Comparison of ENCODE assay signal across 18 cellular contexts in genomic region chr20:48999890-49000870, GRCh38. TPM values are rescaled to one million over a fixed set of nuclear protein-coding genes. Genes with fewer than 3 reads are reported as not detected.
DNase-seq lines count a peak whose midpoint lies in the region; ATAC-seq, FAIRE-seq and TF ChIP-seq lines count a peak whose summit lies in the region.
"Had no signal": no experiment of that assay in that cellular context is flagged by ENCODE, and none has a peak within 500 bp of the region (broad histone marks: within the 10 kb centered on the region; RNA-seq: fewer than 3 reads in every experiment).

No MANE protein-coding gene starts in this region.

- H3K27ac ChIP-seq in HepG2 (ENCODE audit: extremely low read length, insufficient read depth, low read length) (peak overlapping the region; percentile 3), brain microvascular endothelial cell (no peak overlapping the region)
- H3K27ac ChIP-seq: KMS-11, neutrophil had no signal

- H2AFZ ChIP-seq in HepG2 (ENCODE audit: low read length): no peak overlapping the region

- H3K4me1 ChIP-seq in HepG2 (ENCODE audit: insufficient read depth, low read length): peaks cover 11% of the 10 kb centered on the region
- H3K4me1 ChIP-seq: Caco-2 had no signal

- WGBS in HepG2 (ENCODE audit: low lambda C conversion rate): 58% methylated on average over 3 of the region's 3 CpGs

- DNase-seq in COLO829 (ENCODE audit: low spot score) (peak; percentile 55), NCI-H1930 (lab: John Stamatoyannopoulos, UW) (peak; percentile 27 to 51), chondrocyte (ENCODE audit: low spot score) (no peak), HepG2 (ENCODE audit: low spot score) (peak; percentile 52), 8988T (no peak), SKM-1 treated with dmso at 0.1 percent for 144 hours (lab: John Stamatoyannopoulos, UW; ENCODE audit: unreplicated experiment) (no peak), brain microvascular endothelial cell (no peak), mesenteric fat pad (ENCODE audit: low spot score) (no peak)
- DNase-seq: activated CD4-positive, alpha-beta T cell treated with anti-CD3 and anti-CD28 coated beads, Interleukin-2, amount 50 U/mL, for 4 hours; activated naive CD8-positive, alpha-beta T cell treated with anti-CD3 and anti-CD28 coated beads, Interleukin-2, amount 50 U/mL, for 24 hours; Caco-2; kidney; NCI-H1436 treated with DMSO at 0.1 percent for 48 hours; NCI-H510A treated with DMSO at 0.1 percent for 48 hours; right cardiac atrium had no signal

- no peak overlapping the region for H3K4me3 ChIP-seq in HepG2 (replicated peaks in 1 of 3; ENCODE audit: insufficient read depth in 1 of 3, low read depth in 2 of 3, low read length in 3 of 3)
- no peak overlapping the region for H3K4me3 ChIP-seq in brain microvascular endothelial cell (ENCODE audit: low read depth, low read length)

- ATAC-seq in HepG2: peak; percentile 47
- ATAC-seq: activated naive CD8-positive, alpha-beta T cell treated with anti-CD3 and anti-CD28 coated beads, Interleukin-2, amount 50 U/mL, for 24 hours; Panc1; right cardiac atrium had no signal

- H3K4me2 ChIP-seq in HepG2 (ENCODE audit: low read depth, low read length): no peak overlapping the region
- H3K4me2 ChIP-seq: KMS-11 had no signal

- H3K36me3 ChIP-seq in HepG2 (replicated peaks in 1 of 2; ENCODE audit: control insufficient read depth in 1 of 2, insufficient read depth in 2 of 2, low read length in 2 of 2): peaks cover 30 to 78% of the 10 kb centered on the region in 2 experiments
- H3K36me3 ChIP-seq in brain microvascular endothelial cell (replicated peaks): peaks cover 39% of the 10 kb centered on the region

- H3K36me3 Mint-ChIP-seq in chondrocyte (ENCODE audit: low read depth): peaks cover 30% of the 10 kb centered on the region

- no peak overlapping the region for H3K9ac ChIP-seq in HepG2 (ENCODE audit: insufficient read depth, low read depth, low read length)
- H3K9ac ChIP-seq: KMS-11 had no signal

- POLR2A ChIA-PET in HepG2 (lab: Yijun Ruan, JAX): interaction anchor here (0.6 to 1.0 kb wide), 3 partner anchors 9 to 46 kb away, joined by 3 to 4 read pairs (median 3); partner anchors contain the start of gene CSE1L

- no peaks in the 10 kb centered on the region for H4K20me1 ChIP-seq in HepG2 (ENCODE audit: insufficient read depth, low read length)

- TF ChIP-seq CTCF in chondrocyte (IDR thresholded peaks at IDR 0.05) (no peak), HepG2 (CRISPR knock-in tag; IDR thresholded peaks at IDR 0.05) (no peak), brain microvascular endothelial cell (IDR thresholded peaks at IDR 0.05; ENCODE audit: low read depth, low read length, missing control alignments) (no peak)

- CTCF ChIA-PET in HepG2 (lab: Yijun Ruan, JAX; ENCODE audit: low intra/inter-chr PET ratio, low total read pairs): no interaction called here

- intact Hi-C loops in HepG2 (cut with micrococcal nuclease; ENCODE audit: unreplicated experiment): no loop called here

- no peaks in the 10 kb centered on the region for H3K9me3 ChIP-seq in HepG2 (ENCODE audit: low read length)
- H3K9me3 ChIP-seq: Caco-2, neutrophil had no signal

- in situ Hi-C loops in HepG2 (cut with HindIII; ENCODE audit: extremely low pct_ligation_motif_present, low pct_unique_long_range_greater_than_20kb): no loop called here
- in situ Hi-C loops in brain microvascular endothelial cell (cut with HindIII; ENCODE audit: low pct_ligation_motif_present, low sequenced_read_pairs): no loop called here

- H3K9me3 Mint-ChIP-seq in chondrocyte (ENCODE audit: low read depth): no peaks in the 10 kb centered on the region
- H3K9me3 Mint-ChIP-seq: activated naive CD8-positive, alpha-beta T cell treated with anti-CD3 and anti-CD28 coated beads, Interleukin-2, amount 50 U/mL, for 24 hours had no signal

- FAIRE-seq in HepG2 (lab: Jason Lieb, UNC): no peak
- FAIRE-seq: kidney had no signal

- no peak overlapping the region for H3K4me3 Mint-ChIP-seq in chondrocyte (ENCODE audit: unreplicated experiment)
- H3K4me3 Mint-ChIP-seq: activated naive CD8-positive, alpha-beta T cell treated with anti-CD3 and anti-CD28 coated beads, Interleukin-2, amount 50 U/mL, for 24 hours had no signal

- H3K27ac Mint-ChIP-seq in chondrocyte (ENCODE audit: unreplicated experiment): peak overlapping the region; percentile 27
- H3K27ac Mint-ChIP-seq: activated naive CD8-positive, alpha-beta T cell treated with anti-CD3 and anti-CD28 coated beads, Interleukin-2, amount 50 U/mL, for 24 hours had no signal

- TF ChIP-seq POLR2A in HepG2 (IDR thresholded peaks at IDR 0.05; ENCODE audit: insufficient read depth in 1 of 2, low read depth in 2 of 2, low read length in 2 of 2): peak in 1 of 2 experiments; percentile 16; a peak in 1 of 4 replicates

- H3K4me1 Mint-ChIP-seq in chondrocyte (ENCODE audit: low read depth): no peaks in the 10 kb centered on the region
- H3K4me1 Mint-ChIP-seq: activated naive CD8-positive, alpha-beta T cell treated with anti-CD3 and anti-CD28 coated beads, Interleukin-2, amount 50 U/mL, for 24 hours had no signal

- no peaks in the 10 kb centered on the region for H3K27me3 ChIP-seq in HepG2 (ENCODE audit: control insufficient read depth in 1 of 2, insufficient read depth in 2 of 2, low read length in 2 of 2)
- no peaks in the 10 kb centered on the region for H3K27me3 ChIP-seq in brain microvascular endothelial cell (replicated peaks)
- H3K27me3 ChIP-seq: neutrophil had no signal

- H3K79me2 ChIP-seq in HepG2 (ENCODE audit: insufficient read depth, low read length): no peaks in the 10 kb centered on the region

- no peaks in the 10 kb centered on the region for H3K27me3 Mint-ChIP-seq in chondrocyte (ENCODE audit: low read depth)
- H3K27me3 Mint-ChIP-seq: activated naive CD8-positive, alpha-beta T cell treated with anti-CD3 and anti-CD28 coated beads, Interleukin-2, amount 50 U/mL, for 24 hours had no signal

- TF ChIP-seq RAD21 in HepG2 (CRISPR knock-in tag; IDR thresholded peaks at IDR 0.05): no peak

- BruUV-seq in HepG2 (replicated peaks; lab: Mats Ljungman, UMichigan): TSS peak; percentile 22

- TF ChIP-seq EP300 in HepG2 (IDR thresholded peaks at IDR 0.05; ENCODE audit: low read depth in 2 of 2, low read length in 2 of 2) (no peak), HepG2 (CRISPR knock-in tag; IDR thresholded peaks at IDR 0.05; ENCODE audit: borderline replicate concordance) (no peak)

TF ChIP-seq in HepG2, 621 proteins besides CTCF, POLR2A, EP300 and RAD21:
- TF ChIP-seq PRDM15 (CRISPR knock-in tag; IDR thresholded peaks at IDR 0.05) (peak; percentile 95), RBM22 (optimal IDR thresholded peaks at IDR 0.05; ENCODE audit: low read length) (peak; percentile 89), PHF21A (CRISPR knock-in tag; IDR thresholded peaks at IDR 0.05) (0 out of 2 replicates have a peak, but pooled peaks have one; percentile 18), FOSL1 (CRISPR knock-in tag; IDR thresholded peaks at IDR 0.05; ENCODE audit: borderline replicate concordance) (no peak)

RNA-seq across cellular contexts. Expression of gene CSE1L, which starts 45.9 kb away (rescaled TPM):
- total RNA-seq in chondrocyte (39.5 to 59.9 TPM (median 40.7 TPM) in 3 replicates), HepG2 (2016; rRNA removed; fragmentation: Illumina TruSeq; extraction: Trizol) (258 and 449 TPM in 2 replicates), mesenteric fat pad (41.6 TPM)
- total RNA-seq in HepG2 (2016; cell fraction: cytosol; rRNA removed; fragmentation: Illumina TruSeq; extraction: Trizol; ENCODE audit: low read depth): 62.9 and 72.5 TPM in 2 replicates
- 257 and 452 TPM in 2 replicates for total RNA-seq in HepG2 (2016; cell fraction: insoluble cytoplasmic fraction; rRNA removed; fragmentation: Illumina TruSeq; extraction: Trizol)
- 96.6 and 104 TPM in 2 replicates for total RNA-seq in HepG2 (2016; cell fraction: membrane; rRNA removed; fragmentation: Illumina TruSeq; extraction: Trizol)
- total RNA-seq in HepG2 (2016; cell fraction: nucleus; rRNA removed; fragmentation: Illumina TruSeq; extraction: Trizol): 167 and 185 TPM in 2 replicates
- polyA plus RNA-seq in HepG2 (2011; rRNA removed): 37.1 and 56.9 TPM in 2 replicates
- 22.6 and 30.5 TPM in 2 replicates for polyA plus RNA-seq in HepG2 (2011; cell fraction: cytosol; rRNA removed)
- 24.7 and 24.9 TPM in 2 replicates for polyA plus RNA-seq in HepG2 (2011; cell fraction: nucleus; rRNA removed)
- 53.3 and 83.9 TPM in 2 replicates for polyA plus RNA-seq in HepG2 (2012)
- polyA plus RNA-seq in HepG2 (2016; cell fraction: cytosol; fragmentation: Illumina TruSeq; extraction: Trizol; ENCODE audit: low read depth): 18.3 and 22.0 TPM in 2 replicates
- polyA plus RNA-seq in HepG2 (2016; cell fraction: insoluble cytoplasmic fraction; fragmentation: Illumina TruSeq; extraction: Trizol; ENCODE audit: low read depth): 363 and 386 TPM in 2 replicates
- polyA plus RNA-seq in HepG2 (2016; cell fraction: membrane; fragmentation: Illumina TruSeq; extraction: Trizol; ENCODE audit: low read depth): 45.2 and 49.9 TPM in 2 replicates
- 162 and 172 TPM in 2 replicates for polyA plus RNA-seq in HepG2 (2016; cell fraction: nucleus; fragmentation: Illumina TruSeq; extraction: Trizol; ENCODE audit: insufficient read depth, low read depth)
- 33.8 and 112 TPM in 2 replicates for polyA minus RNA-seq in HepG2 (2011; rRNA and poly(A)+ RNA removed; ENCODE audit: low replicate concordance)
- 46.4 and 54.2 TPM in 2 replicates for polyA minus RNA-seq in HepG2 (2011; cell fraction: cytosol; rRNA and poly(A)+ RNA removed)
- polyA minus RNA-seq in HepG2 (2011; cell fraction: nucleus; rRNA and poly(A)+ RNA removed): 58.6 and 66.2 TPM in 2 replicates

Comparison
In these comparisons a context has a peak if more than half of its experiments do, and no peak if none do; other contexts are left out.
1. DNase-seq: peak in COLO829 (single experiment), NCI-H1930 (2 of 2) and HepG2 (single experiment); none in chondrocyte (single experiment), 8988T (single experiment), SKM-1 treated with dmso at 0.1 percent for 144 hours (single experiment), brain microvascular endothelial cell (single experiment) and mesenteric fat pad (single experiment).